In the genomic region with DNA sequence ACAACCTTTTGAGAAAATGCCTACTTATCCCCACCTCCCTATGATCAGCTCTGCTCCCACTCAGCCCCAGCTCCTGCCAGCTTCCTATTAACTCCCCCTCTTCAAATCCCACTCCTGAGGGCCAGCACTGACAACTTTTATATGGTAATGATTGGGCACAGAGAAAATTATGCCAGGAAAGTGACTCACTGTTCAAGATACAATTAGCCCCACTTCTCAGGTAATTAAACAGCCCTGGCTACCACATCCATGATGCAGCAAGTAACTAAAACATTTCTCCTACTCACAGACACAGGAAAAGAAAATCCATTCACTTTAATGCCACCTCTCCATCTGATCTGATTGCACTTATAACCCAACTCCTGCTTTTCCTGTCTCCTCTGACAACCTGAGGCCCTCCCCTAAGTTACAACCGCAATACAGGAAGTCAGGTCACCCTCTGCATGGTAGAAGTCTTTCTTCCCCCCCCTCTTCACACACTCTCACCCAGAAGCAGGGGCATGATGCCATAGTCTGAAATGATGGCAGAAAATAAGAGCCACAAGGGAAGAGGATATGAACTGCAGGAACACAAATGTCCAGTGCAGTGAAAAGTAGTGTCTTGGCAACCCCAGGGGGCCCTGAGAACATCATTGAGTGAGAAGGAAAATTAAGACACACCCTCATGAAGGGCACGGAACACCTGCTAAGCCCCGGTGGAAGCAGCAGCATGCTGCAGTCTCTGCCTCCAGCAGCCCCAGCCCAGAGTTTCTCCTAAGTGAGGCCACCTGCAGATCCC, we compare ENCODE assay signal across 1 cellular context.
TF ChIP-seq lines count a peak whose summit lies in the region.

No MANE protein-coding gene starts in this region.

TF ChIP-seq in GM23338, 12 proteins besides CTCF, POLR2A, EP300 and RAD21 (continued from another document):
- TF ChIP-seq, protein P1, sequence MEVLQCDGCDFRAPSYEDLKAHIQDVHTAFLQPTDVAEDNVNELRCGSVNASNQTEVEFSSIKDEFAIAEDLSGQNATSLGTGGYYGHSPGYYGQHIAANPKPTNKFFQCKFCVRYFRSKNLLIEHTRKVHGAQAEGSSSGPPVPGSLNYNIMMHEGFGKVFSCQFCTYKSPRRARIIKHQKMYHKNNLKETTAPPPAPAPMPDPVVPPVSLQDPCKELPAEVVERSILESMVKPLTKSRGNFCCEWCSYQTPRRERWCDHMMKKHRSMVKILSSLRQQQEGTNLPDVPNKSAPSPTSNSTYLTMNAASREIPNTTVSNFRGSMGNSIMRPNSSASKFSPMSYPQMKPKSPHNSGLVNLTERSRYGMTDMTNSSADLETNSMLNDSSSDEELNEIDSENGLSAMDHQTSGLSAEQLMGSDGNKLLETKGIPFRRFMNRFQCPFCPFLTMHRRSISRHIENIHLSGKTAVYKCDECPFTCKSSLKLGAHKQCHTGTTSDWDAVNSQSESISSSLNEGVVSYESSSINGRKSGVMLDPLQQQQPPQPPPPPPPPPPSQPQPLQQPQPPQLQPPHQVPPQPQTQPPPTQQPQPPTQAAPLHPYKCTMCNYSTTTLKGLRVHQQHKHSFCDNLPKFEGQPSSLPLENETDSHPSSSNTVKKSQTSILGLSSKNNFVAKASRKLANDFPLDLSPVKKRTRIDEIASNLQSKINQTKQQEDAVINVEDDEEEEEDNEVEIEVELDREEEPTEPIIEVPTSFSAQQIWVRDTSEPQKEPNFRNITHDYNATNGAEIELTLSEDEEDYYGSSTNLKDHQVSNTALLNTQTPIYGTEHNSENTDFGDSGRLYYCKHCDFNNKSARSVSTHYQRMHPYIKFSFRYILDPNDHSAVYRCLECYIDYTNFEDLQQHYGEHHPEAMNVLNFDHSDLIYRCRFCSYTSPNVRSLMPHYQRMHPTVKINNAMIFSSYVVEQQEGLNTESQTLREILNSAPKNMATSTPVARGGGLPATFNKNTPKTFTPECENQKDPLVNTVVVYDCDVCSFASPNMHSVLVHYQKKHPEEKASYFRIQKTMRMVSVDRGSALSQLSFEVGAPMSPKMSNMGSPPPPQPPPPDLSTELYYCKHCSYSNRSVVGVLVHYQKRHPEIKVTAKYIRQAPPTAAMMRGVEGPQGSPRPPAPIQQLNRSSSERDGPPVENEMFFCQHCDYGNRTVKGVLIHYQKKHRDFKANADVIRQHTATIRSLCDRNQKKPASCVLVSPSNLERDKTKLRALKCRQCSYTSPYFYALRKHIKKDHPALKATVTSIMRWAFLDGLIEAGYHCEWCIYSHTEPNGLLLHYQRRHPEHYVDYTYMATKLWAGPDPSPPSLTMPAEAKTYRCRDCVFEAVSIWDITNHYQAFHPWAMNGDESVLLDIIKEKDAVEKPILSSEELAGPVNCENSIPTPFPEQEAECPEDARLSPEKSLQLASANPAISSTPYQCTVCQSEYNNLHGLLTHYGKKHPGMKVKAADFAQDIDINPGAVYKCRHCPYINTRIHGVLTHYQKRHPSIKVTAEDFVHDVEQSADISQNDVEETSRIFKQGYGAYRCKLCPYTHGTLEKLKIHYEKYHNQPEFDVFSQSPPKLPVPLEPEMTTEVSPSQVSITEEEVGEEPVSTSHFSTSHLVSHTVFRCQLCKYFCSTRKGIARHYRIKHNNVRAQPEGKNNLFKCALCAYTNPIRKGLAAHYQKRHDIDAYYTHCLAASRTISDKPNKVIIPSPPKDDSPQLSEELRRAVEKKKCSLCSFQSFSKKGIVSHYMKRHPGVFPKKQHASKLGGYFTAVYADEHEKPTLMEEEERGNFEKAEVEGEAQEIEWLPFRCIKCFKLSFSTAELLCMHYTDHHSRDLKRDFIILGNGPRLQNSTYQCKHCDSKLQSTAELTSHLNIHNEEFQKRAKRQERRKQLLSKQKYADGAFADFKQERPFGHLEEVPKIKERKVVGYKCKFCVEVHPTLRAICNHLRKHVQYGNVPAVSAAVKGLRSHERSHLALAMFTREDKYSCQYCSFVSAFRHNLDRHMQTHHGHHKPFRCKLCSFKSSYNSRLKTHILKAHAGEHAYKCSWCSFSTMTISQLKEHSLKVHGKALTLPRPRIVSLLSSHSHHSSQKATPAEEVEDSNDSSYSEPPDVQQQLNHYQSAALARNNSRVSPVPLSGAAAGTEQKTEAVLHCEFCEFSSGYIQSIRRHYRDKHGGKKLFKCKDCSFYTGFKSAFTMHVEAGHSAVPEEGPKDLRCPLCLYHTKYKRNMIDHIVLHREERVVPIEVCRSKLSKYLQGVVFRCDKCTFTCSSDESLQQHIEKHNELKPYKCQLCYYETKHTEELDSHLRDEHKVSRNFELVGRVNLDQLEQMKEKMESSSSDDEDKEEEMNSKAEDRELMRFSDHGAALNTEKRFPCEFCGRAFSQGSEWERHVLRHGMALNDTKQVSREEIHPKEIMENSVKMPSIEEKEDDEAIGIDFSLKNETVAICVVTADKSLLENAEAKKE (CRISPR knock-in tag; IDR thresholded peaks at IDR 0.05), result no peak
- no peak for TF ChIP-seq ZNF331 (CRISPR knock-in tag; IDR thresholded peaks at IDR 0.05; ENCODE audit: low read depth)
- TF ChIP-seq, protein P2, sequence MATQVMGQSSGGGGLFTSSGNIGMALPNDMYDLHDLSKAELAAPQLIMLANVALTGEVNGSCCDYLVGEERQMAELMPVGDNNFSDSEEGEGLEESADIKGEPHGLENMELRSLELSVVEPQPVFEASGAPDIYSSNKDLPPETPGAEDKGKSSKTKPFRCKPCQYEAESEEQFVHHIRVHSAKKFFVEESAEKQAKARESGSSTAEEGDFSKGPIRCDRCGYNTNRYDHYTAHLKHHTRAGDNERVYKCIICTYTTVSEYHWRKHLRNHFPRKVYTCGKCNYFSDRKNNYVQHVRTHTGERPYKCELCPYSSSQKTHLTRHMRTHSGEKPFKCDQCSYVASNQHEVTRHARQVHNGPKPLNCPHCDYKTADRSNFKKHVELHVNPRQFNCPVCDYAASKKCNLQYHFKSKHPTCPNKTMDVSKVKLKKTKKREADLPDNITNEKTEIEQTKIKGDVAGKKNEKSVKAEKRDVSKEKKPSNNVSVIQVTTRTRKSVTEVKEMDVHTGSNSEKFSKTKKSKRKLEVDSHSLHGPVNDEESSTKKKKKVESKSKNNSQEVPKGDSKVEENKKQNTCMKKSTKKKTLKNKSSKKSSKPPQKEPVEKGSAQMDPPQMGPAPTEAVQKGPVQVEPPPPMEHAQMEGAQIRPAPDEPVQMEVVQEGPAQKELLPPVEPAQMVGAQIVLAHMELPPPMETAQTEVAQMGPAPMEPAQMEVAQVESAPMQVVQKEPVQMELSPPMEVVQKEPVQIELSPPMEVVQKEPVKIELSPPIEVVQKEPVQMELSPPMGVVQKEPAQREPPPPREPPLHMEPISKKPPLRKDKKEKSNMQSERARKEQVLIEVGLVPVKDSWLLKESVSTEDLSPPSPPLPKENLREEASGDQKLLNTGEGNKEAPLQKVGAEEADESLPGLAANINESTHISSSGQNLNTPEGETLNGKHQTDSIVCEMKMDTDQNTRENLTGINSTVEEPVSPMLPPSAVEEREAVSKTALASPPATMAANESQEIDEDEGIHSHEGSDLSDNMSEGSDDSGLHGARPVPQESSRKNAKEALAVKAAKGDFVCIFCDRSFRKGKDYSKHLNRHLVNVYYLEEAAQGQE (IDR thresholded peaks at IDR 0.05; ENCODE audit: unreplicated experiment), result no peak
